1 cellular context compared by ENCODE assay signal in genomic region chr11:1002091-1002984, GRCh38.
TF ChIP-seq lines count a peak whose summit lies in the region.

No MANE protein-coding gene starts in this region.

TF ChIP-seq in HepG2, 621 proteins besides CTCF, POLR2A, EP300 and RAD21:
- TF ChIP-seq ZNF234 (CRISPR knock-in tag; conservative IDR thresholded peaks at IDR 0.05), result no peak
- TF ChIP-seq DR1 (CRISPR knock-in tag; IDR thresholded peaks at IDR 0.05), result no peak
- no peak for TF ChIP-seq TRIM22 (IDR thresholded peaks at IDR 0.05)
- TF ChIP-seq ZNF513 (CRISPR knock-in tag; conservative IDR thresholded peaks at IDR 0.05), result no peak
- TF ChIP-seq TEF (CRISPR knock-in tag; IDR thresholded peaks at IDR 0.05), result no peak
- TF ChIP-seq ZNF503 (CRISPR knock-in tag; IDR thresholded peaks at IDR 0.05), result no peak
- no peak for TF ChIP-seq ZNF749 (CRISPR knock-in tag; IDR thresholded peaks at IDR 0.05; ENCODE audit: borderline replicate concordance)
- no peak for TF ChIP-seq REXO4 (CRISPR knock-in tag; IDR thresholded peaks at IDR 0.05; ENCODE audit: borderline replicate concordance)
- no peak for TF ChIP-seq GMEB2 (CRISPR knock-in tag; IDR thresholded peaks at IDR 0.05; ENCODE audit: low read depth)
- TF ChIP-seq LRRFIP1 (CRISPR knock-in tag; conservative IDR thresholded peaks at IDR 0.05), result no peak
- no peak for TF ChIP-seq SMARCC2 (IDR thresholded peaks at IDR 0.05)
- no peak for TF ChIP-seq ISX (CRISPR knock-in tag; conservative IDR thresholded peaks at IDR 0.05)
- no peak for TF ChIP-seq FOXJ3 (CRISPR knock-in tag; IDR thresholded peaks at IDR 0.05; ENCODE audit: borderline replicate concordance)
- no peak for TF ChIP-seq HNF4G (IDR thresholded peaks at IDR 0.05; ENCODE audit: borderline replicate concordance, low read depth, low read length)
- TF ChIP-seq HNF4G (CRISPR knock-in tag; IDR thresholded peaks at IDR 0.05; ENCODE audit: borderline replicate concordance, low read depth), result no peak
- TF ChIP-seq ZNF124 (CRISPR knock-in tag; IDR thresholded peaks at IDR 0.05), result no peak
